Comparison of ENCODE assay signal across 1 cellular context in genomic region chr9:6628714-6629113, GRCh38.
TF ChIP-seq lines count a peak whose summit lies in the region.

No MANE protein-coding gene starts in this region.

TF ChIP-seq in IMR-90, 13 proteins besides CTCF, POLR2A, EP300 and RAD21 (continued from another document):
- TF ChIP-seq, protein P1, sequence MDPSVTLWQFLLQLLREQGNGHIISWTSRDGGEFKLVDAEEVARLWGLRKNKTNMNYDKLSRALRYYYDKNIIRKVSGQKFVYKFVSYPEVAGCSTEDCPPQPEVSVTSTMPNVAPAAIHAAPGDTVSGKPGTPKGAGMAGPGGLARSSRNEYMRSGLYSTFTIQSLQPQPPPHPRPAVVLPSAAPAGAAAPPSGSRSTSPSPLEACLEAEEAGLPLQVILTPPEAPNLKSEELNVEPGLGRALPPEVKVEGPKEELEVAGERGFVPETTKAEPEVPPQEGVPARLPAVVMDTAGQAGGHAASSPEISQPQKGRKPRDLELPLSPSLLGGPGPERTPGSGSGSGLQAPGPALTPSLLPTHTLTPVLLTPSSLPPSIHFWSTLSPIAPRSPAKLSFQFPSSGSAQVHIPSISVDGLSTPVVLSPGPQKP (IDR thresholded peaks at IDR 0.05; ENCODE audit: borderline replicate concordance, low read depth, low read length), result no peak
- no peak for TF ChIP-seq FOS (IDR thresholded peaks at IDR 0.05; ENCODE audit: low read depth, low read length)
- TF ChIP-seq MAFK (IDR thresholded peaks at IDR 0.05; ENCODE audit: low read depth, low read length), result no peak
- no peak for TF ChIP-seq SMC3 (IDR thresholded peaks at IDR 0.05; ENCODE audit: low read depth, low read length)
- no peak for TF ChIP-seq BHLHE40 (IDR thresholded peaks at IDR 0.05; ENCODE audit: low read depth, low read length)
- TF ChIP-seq RCOR1 (IDR thresholded peaks at IDR 0.05; ENCODE audit: insufficient replicate concordance, low read length), result no peak
- no peak for TF ChIP-seq MXI1 (IDR thresholded peaks at IDR 0.05; ENCODE audit: borderline replicate concordance, low read depth, low read length)
- no peak for TF ChIP-seq USF2 (IDR thresholded peaks at IDR 0.05; ENCODE audit: low read depth, low read length)
- TF ChIP-seq CEBPB (IDR thresholded peaks at IDR 0.05; ENCODE audit: low read depth, low read length), result no peak
- TF ChIP-seq RFX5 (IDR thresholded peaks at IDR 0.05; ENCODE audit: low read depth, low read length), result no peak
- TF ChIP-seq NFE2L2 (IDR thresholded peaks at IDR 0.05; ENCODE audit: low read depth, low read length), result no peak
